Comparison of ENCODE assay signal across 32 cellular contexts in the genomic region with DNA sequence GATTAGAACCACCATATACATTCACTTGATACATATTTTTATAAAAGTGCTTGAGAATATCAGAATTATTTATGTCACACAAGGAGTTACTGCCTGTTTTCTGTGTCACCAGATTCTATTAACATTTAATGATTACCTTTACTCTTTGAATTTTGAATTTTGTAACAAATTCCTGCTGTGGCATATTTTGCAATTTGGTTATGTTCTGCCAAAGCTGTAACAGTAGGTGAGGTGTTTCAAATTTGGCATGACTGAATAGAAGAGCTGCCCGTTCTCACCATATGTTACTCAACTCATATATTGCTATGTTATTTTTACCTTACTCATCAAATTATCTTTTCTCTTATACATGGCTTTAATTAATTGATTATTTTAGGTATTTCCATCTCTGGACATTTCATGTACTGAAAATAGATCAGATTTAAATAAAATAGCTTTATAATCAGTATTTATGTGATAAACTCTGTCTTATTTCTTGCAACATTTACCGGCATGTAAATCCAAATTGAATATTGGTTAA.
"Had no signal": no experiment of that assay in that cellular context is flagged by ENCODE, and none has a peak within 500 bp of the region (broad histone marks: within the 10 kb centered on the region; RNA-seq: fewer than 3 reads in every experiment).

No MANE protein-coding gene starts in this region.

- H3K27me3 ChIP-seq: dorsolateral prefrontal cortex, gastrocnemius medialis, ovary, thyroid gland, upper lobe of right lung had no signal

- ATAC-seq: activated CD4-positive, CD25-positive, alpha-beta regulatory T cell treated with anti-CD3 and anti-CD28 coated beads, Interleukin-2, amount 50 U/mL, for 24 hours; gastrocnemius medialis; left colon; sciatic nerve; stimulated activated memory B cell treated with anti-CD40 and anti-IgM and Interleukin-4, amounts not matched to agents 10 μg/mL and 1 μg/mL and 100 μg/mL, for 72 hours; stimulated activated naive CD8-positive, alpha-beta T cell treated with anti-CD3 and anti-CD28 coated beads, Interleukin-15, amount 100 ng/mL, for 72 hours; upper lobe of right lung had no signal

- H3K9me3 Mint-ChIP-seq: stimulated activated memory B cell treated with anti-CD40 and anti-IgM and Interleukin-4, amounts not matched to agents 10 μg/mL and 1 μg/mL and 100 μg/mL, for 72 hours; stimulated activated naive CD8-positive, alpha-beta T cell treated with anti-CD3 and anti-CD28 coated beads, Interleukin-15, amount 100 ng/mL, for 72 hours had no signal

- DNase-seq: activated CD4-positive, alpha-beta T cell treated with anti-CD3 and anti-CD28 coated beads for 48 hours; activated CD4-positive, alpha-beta T cell treated with anti-CD3 and anti-CD28 coated beads, Interleukin-2, amount 50 U/mL, for 48 hours; activated CD8-positive, alpha-beta memory T cell treated with anti-CD3 and anti-CD28 coated beads for 24 hours; activated effector memory CD4-positive, alpha-beta T cell treated with Interleukin-2 at 50 U/mL for 16 hours; activated naive CD4-positive, alpha-beta T cell treated with Interleukin-2 at 50 U/mL for 16 hours; anterior cingulate cortex; cerebellar nuclear complex; dorsolateral prefrontal cortex; effector memory CD4-positive, alpha-beta T cell; gastrocnemius medialis; hippocampal formation; kidney; left colon; mesendoderm; ovary; stimulated activated CD4-positive, alpha-beta T cell treated with anti-CD3 and anti-CD28 coated beads, Interleukin-1b, Interleukin-23, amount 100 ng/mL, for 48 hours; stimulated activated CD4-positive, alpha-beta T cell treated with anti-CD3 and anti-CD28 coated beads, Interleukin-4, amount 100 ng/mL, for 4 hours; stimulated activated CD8-positive, alpha-beta memory T cell treated with anti-CD3 and anti-CD28 coated beads, Interleukin-4, amount 100 ng/mL, for 48 hours; stimulated activated naive CD8-positive, alpha-beta T cell treated with anti-CD3 and anti-CD28 coated beads, Interleukin-15, amount 100 ng/mL, for 72 hours; T-helper 9 cell; thyroid gland; upper lobe of right lung; WERI-Rb-1 had no signal

- H3K9me3 ChIP-seq: gastrocnemius medialis, ovary, thyroid gland, upper lobe of right lung had no signal

- H3K4me3 ChIP-seq: coronary artery, dorsolateral prefrontal cortex, gastrocnemius medialis, lung, ovary, skin epidermis, thyroid gland, upper lobe of right lung had no signal

- H3K36me3 ChIP-seq: gastrocnemius medialis, ovary, thyroid gland had no signal

- H3K27ac ChIP-seq: coronary artery, dorsolateral prefrontal cortex, gastrocnemius medialis, ovary, upper lobe of right lung, WERI-Rb-1 had no signal

- H3K27ac Mint-ChIP-seq: activated naive CD8-positive, alpha-beta T cell; progenitor cell of endocrine pancreas; stimulated activated memory B cell treated with anti-CD40 and anti-IgM and Interleukin-4, amounts not matched to agents 10 μg/mL and 1 μg/mL and 100 μg/mL, for 72 hours had no signal

- H3K27me3 Mint-ChIP-seq: activated naive CD8-positive, alpha-beta T cell; progenitor cell of endocrine pancreas; stimulated activated memory B cell treated with anti-CD40 and anti-IgM and Interleukin-4, amounts not matched to agents 10 μg/mL and 1 μg/mL and 100 μg/mL, for 72 hours; stimulated activated naive CD8-positive, alpha-beta T cell treated with anti-CD3 and anti-CD28 coated beads, Interleukin-15, amount 100 ng/mL, for 72 hours had no signal

- H3K4me3 Mint-ChIP-seq: activated naive CD8-positive, alpha-beta T cell; nephron; stimulated activated memory B cell treated with anti-CD40 and anti-IgM and Interleukin-4, amounts not matched to agents 10 μg/mL and 1 μg/mL and 100 μg/mL, for 72 hours; stimulated activated naive CD8-positive, alpha-beta T cell treated with anti-CD3 and anti-CD28 coated beads, Interleukin-15, amount 100 ng/mL, for 72 hours had no signal
